In genomic region chr1:144102051-144102745, GRCh38 we compare ENCODE assay signal across 8 cellular contexts.
A peak's percentile ranks its signal among the peaks of the same experiment; 100 is the strongest.
DNase-seq lines count a peak whose midpoint lies in the region; ATAC-seq and TF ChIP-seq lines count a peak whose summit lies in the region.
"Not testable (repeated sequence)": the region's sequence is repeated elsewhere in the genome, so short reads cannot be mapped to it uniquely, and the experiment has no call there.

No MANE protein-coding gene starts in this region.

- not testable (repeated sequence) for H3K79me2 ChIP-seq in HCT116 (ENCODE audit: insufficient read depth, low read length)

- not testable (repeated sequence) for H3K36me3 ChIP-seq in HCT116 (ENCODE audit: control insufficient read depth in 1 of 2, insufficient read depth in 2 of 2, low read length in 2 of 2); ascending aorta; sigmoid colon; tibial artery

- H3K4me3 Mint-ChIP-seq in activated B cell treated with CpG ODN at 0.5 μM for 24 hours; activated T-cell treated with anti-CD3 and anti-CD28 coated beads, Interleukin-2, amount 50 U/mL, for 24 hours; mesothelial cell of epicardium: not testable (repeated sequence)

- H3K4me1 ChIP-seq in HCT116 (ENCODE audit: control insufficient read depth in 1 of 2, insufficient read depth in 2 of 2, low read length in 2 of 2); ascending aorta; sigmoid colon; tibial artery: not testable (repeated sequence)

- H3K36me3 Mint-ChIP-seq in activated B cell treated with CpG ODN at 0.5 μM for 24 hours (ENCODE audit: low read depth); activated T-cell treated with anti-CD3 and anti-CD28 coated beads, Interleukin-2, amount 50 U/mL, for 24 hours (ENCODE audit: low read depth); mesothelial cell of epicardium: not testable (repeated sequence)

- not testable (repeated sequence) for H3K9ac ChIP-seq in HCT116 (ENCODE audit: low read length)

- not testable (repeated sequence) for TF ChIP-seq CTCF in HCT116 (IDR thresholded peaks at IDR 0.05 in 2 of 3, conservative IDR thresholded peaks at IDR 0.05 in 1 of 3; ENCODE audit: borderline replicate concordance in 1 of 3, insufficient read depth in 1 of 3, low read depth in 2 of 3, low read length in 2 of 3); activated B cell treated with CpG ODN at 0.5 μM for 24 hours (IDR thresholded peaks at IDR 0.05); ascending aorta (IDR thresholded peaks at IDR 0.05); mesothelial cell of epicardium (IDR thresholded peaks at IDR 0.05; ENCODE audit: unreplicated experiment); sigmoid colon (IDR thresholded peaks at IDR 0.05); tibial artery (IDR thresholded peaks at IDR 0.05)

- not testable (repeated sequence) for H3K4me1 Mint-ChIP-seq in activated B cell treated with CpG ODN at 0.5 μM for 24 hours; activated T-cell treated with anti-CD3 and anti-CD28 coated beads, Interleukin-2, amount 50 U/mL, for 24 hours (ENCODE audit: low read depth); mesothelial cell of epicardium

- RAD21 ChIA-PET in HCT116 (lab: Charles Lee; ENCODE audit: low non-redundant PET in 1 of 2, low total read pairs in 2 of 2, uncharacterized antibody in 2 of 2, unreplicated experiment in 2 of 2): not testable (repeated sequence)

- not testable (repeated sequence) for H3K9me2 ChIP-seq in HCT116 (ENCODE audit: insufficient read depth)

- H3K9me3 Mint-ChIP-seq in activated B cell treated with CpG ODN at 0.5 μM for 24 hours; activated T-cell treated with anti-CD3 and anti-CD28 coated beads, Interleukin-2, amount 50 U/mL, for 24 hours; mesothelial cell of epicardium: not testable (repeated sequence)

- not testable (repeated sequence) for H3K27ac Mint-ChIP-seq in activated B cell treated with CpG ODN at 0.5 μM for 24 hours; activated T-cell treated with anti-CD3 and anti-CD28 coated beads, Interleukin-2, amount 50 U/mL, for 24 hours; mesothelial cell of epicardium

- BruUV-seq in HCT116 (replicated peaks; lab: Mats Ljungman, UMichigan): not testable (repeated sequence)

- peak overlapping the region; percentile 13; the same call in 1 of the 2 replicates for H3K27ac ChIP-seq in HCT116 (ENCODE audit: low read depth, low read length)
- not testable (repeated sequence) for H3K27ac ChIP-seq in ascending aorta, sigmoid colon, tibial artery

- POLR2A ChIA-PET in HCT116 (lab: Charles Lee); activated B cell treated with CpG ODN at 0.5 μM for 24 hours (lab: Charles Lee): not testable (repeated sequence)

- CTCF ChIA-PET in HCT116 (lab: Charles Lee); activated B cell treated with CpG ODN at 0.5 μM for 24 hours (lab: Charles Lee): not testable (repeated sequence)

- not testable (repeated sequence) for H3K4me3 ChIP-seq in HCT116 (replicated peaks in 1 of 2; ENCODE audit: low read depth in 1 of 2, low read length in 2 of 2); ascending aorta; sigmoid colon; tibial artery

- not testable (repeated sequence) for H3K27me3 Mint-ChIP-seq in activated B cell treated with CpG ODN at 0.5 μM for 24 hours; activated T-cell treated with anti-CD3 and anti-CD28 coated beads, Interleukin-2, amount 50 U/mL, for 24 hours; mesothelial cell of epicardium (ENCODE audit: low read depth)

- H3K27me3 ChIP-seq in HCT116 (ENCODE audit: insufficient read depth, low read length); ascending aorta; sigmoid colon; tibial artery: not testable (repeated sequence)

- 78 to 80% methylated on average over 3 of the region's 3 CpGs for WGBS in sigmoid colon, 2 donors

- TF ChIP-seq EP300 in sigmoid colon (IDR thresholded peaks at IDR 0.05): not testable (repeated sequence)

- not testable (repeated sequence) for TF ChIP-seq POLR2A in HCT116 (IDR thresholded peaks at IDR 0.05; ENCODE audit: borderline replicate concordance, extremely low read depth, insufficient read depth, insufficient read length); sigmoid colon (IDR thresholded peaks at IDR 0.05)

- not testable (repeated sequence) for H3K4me2 ChIP-seq in HCT116 (ENCODE audit: low read length)

- not testable (repeated sequence) for TF ChIP-seq RAD21 in HCT116 (IDR thresholded peaks at IDR 0.05; ENCODE audit: low read depth)

- not testable (repeated sequence) for H2AFZ ChIP-seq in HCT116 (ENCODE audit: low read depth, low read length, poor library complexity, severe bottlenecking)

- intact Hi-C loops in HCT116 (cut with micrococcal nuclease); activated B cell treated with CpG ODN at 0.5 μM for 24 hours (cut with micrococcal nuclease); ascending aorta (cut with DNase I); Right ventricle myocardium superior (cut with DNase I); sigmoid colon (cut with DNase I); tibial artery (cut with DNase I; ENCODE audit: low total_unique reads): not testable (repeated sequence)

- not testable (repeated sequence) for ATAC-seq in HCT116; activated B cell treated with CpG ODN at 0.5 μM for 24 hours (ENCODE audit: low read depth); Right ventricle myocardium superior (ENCODE audit: poor library complexity)

- DNase-seq in HCT116 (ENCODE audit: low read depth, low spot score): not testable (repeated sequence)
- DNase-seq in activated B cell treated with CpG ODN at 0.5 μM for 24 hours (peak; percentile 19), ascending aorta (ENCODE audit: low spot score in 2 of 2) (peak; percentile 6 to 67), Right ventricle myocardium superior (peak; percentile 59), mesothelial cell of epicardium (ENCODE audit: low spot score in 2 of 2, unreplicated experiment in 2 of 2) (peak; percentile 27 to 37), sigmoid colon (peak; percentile 75), tibial artery (peak; percentile 23 to 74)
- peak; percentile 36 for DNase-seq in activated T-cell treated with anti-CD3 and anti-CD28 coated beads, Interleukin-2, amount 50 U/mL, for 24 hours

- H3K9me3 ChIP-seq in HCT116 (ENCODE audit: control insufficient read depth in 1 of 2, insufficient read depth in 1 of 2, low read depth in 1 of 2, low read length in 2 of 2); sigmoid colon: not testable (repeated sequence)
- H3K9me3 ChIP-seq in ascending aorta (peaks cover 4 to 13% of the 10 kb centered on the region in 2 donors), tibial artery (peaks cover 0 to 27% (median 14%) of the 10 kb centered on the region in 3 donors)

- H4K20me1 ChIP-seq in HCT116 (ENCODE audit: insufficient read depth): not testable (repeated sequence)
